ENCODE assay signal across 1 cellular context in genomic region chr1:193519922-193520321, GRCh38.
TF ChIP-seq lines count a peak whose summit lies in the region.

No MANE protein-coding gene starts in this region.

TF ChIP-seq in H1, 55 proteins besides CTCF, POLR2A, EP300 and RAD21:
- TF ChIP-seq EZH2 (IDR thresholded peaks at IDR 0.05; ENCODE audit: low read depth, low read length, severe bottlenecking) (no peak), KDM5A (IDR thresholded peaks at IDR 0.05; ENCODE audit: low read length) (no peak), RNF2 (IDR thresholded peaks at IDR 0.05; ENCODE audit: borderline replicate concordance, low read depth, low read length, missing control alignments, poor library complexity, severe bottlenecking) (no peak), RXRA (IDR thresholded peaks at IDR 0.05; ENCODE audit: insufficient read depth, low read depth, low read length) (no peak), JUND (IDR thresholded peaks at IDR 0.05; ENCODE audit: low read length) (no peak), E2F6 (IDR thresholded peaks at IDR 0.05) (no peak), PHF8 (conservative IDR thresholded peaks at IDR 0.05; ENCODE audit: low read depth, low read length) (no peak), SIX5 (IDR thresholded peaks at IDR 0.05; ENCODE audit: low read depth, low read length) (no peak), BCL11A (IDR thresholded peaks at IDR 0.05; ENCODE audit: low read depth in 2 of 2, low read length in 2 of 2) (no peak), CEBPB (IDR thresholded peaks at IDR 0.05; ENCODE audit: low read depth, low read length) (no peak), CHD2 (IDR thresholded peaks at IDR 0.05; ENCODE audit: low read length) (no peak), CHD1 (IDR thresholded peaks at IDR 0.05; ENCODE audit: low read depth, low read length) (no peak), KDM4A (IDR thresholded peaks at IDR 0.05; ENCODE audit: low read depth, low read length, severe bottlenecking) (no peak), NANOG (IDR thresholded peaks at IDR 0.05; ENCODE audit: insufficient read depth, low read depth, low read length, poor library complexity, severe bottlenecking) (no peak), CHD7 (IDR thresholded peaks at IDR 0.05; ENCODE audit: insufficient replicate concordance, low read length) (no peak), MAX (IDR thresholded peaks at IDR 0.05) (no peak), POLR2AphosphoS5 (IDR thresholded peaks at IDR 0.05; ENCODE audit: low read depth, low read length) (no peak), RBBP5 (IDR thresholded peaks at IDR 0.05; ENCODE audit: borderline replicate concordance, low read depth, low read length) (no peak), HDAC6 (IDR thresholded peaks at IDR 0.05; ENCODE audit: low read depth, low read length) (no peak), USF2 (IDR thresholded peaks at IDR 0.05; ENCODE audit: low read length) (no peak)
